8 cellular contexts compared by ENCODE assay signal in genomic region chr7:138146739-138147734, GRCh38.
A peak's percentile ranks its signal among the peaks of the same experiment; 100 is the strongest.
DNase-seq lines count a peak whose midpoint lies in the region; ATAC-seq and TF ChIP-seq lines count a peak whose summit lies in the region.
"Not testable (repeated sequence)": the region's sequence is repeated elsewhere in the genome, so short reads cannot be mapped to it uniquely, and the experiment has no call there.

No MANE protein-coding gene starts in this region.

- peak overlapping the region; percentile 72 for H3K4me3 Mint-ChIP-seq in T-helper 2 cell treated with Interferon-gamma antibody and Interleukin-4, amounts not matched to agents 5 μg/mL and 100 μg/mL, for 36 hours
- H3K4me3 Mint-ChIP-seq in activated T-cell treated with anti-CD3 and anti-CD28 coated beads, Interleukin-2, amount 50 U/mL, for 24 hours: peak overlapping the region; percentile 54
- H3K4me3 Mint-ChIP-seq in activated naive CD4-positive, alpha-beta T cell treated with anti-CD3 and anti-CD28 coated beads, Interleukin-2, amount 50 U/mL, for 24 hours: peak overlapping the region; percentile 80
- peak overlapping the region; percentile 43 to 61 for H3K4me3 Mint-ChIP-seq in effector memory CD8-positive, alpha-beta T cell
- H3K4me3 Mint-ChIP-seq in natural killer cell: peak overlapping the region; percentile 42

- peaks cover 12% of the 10 kb centered on the region for H3K27me3 Mint-ChIP-seq in T-helper 2 cell treated with Interferon-gamma antibody and Interleukin-4, amounts not matched to agents 5 μg/mL and 100 μg/mL, for 36 hours (ENCODE audit: low read depth)
- H3K27me3 Mint-ChIP-seq in activated T-cell treated with anti-CD3 and anti-CD28 coated beads, Interleukin-2, amount 50 U/mL, for 24 hours: peaks cover 35% of the 10 kb centered on the region
- not testable (repeated sequence) for H3K27me3 Mint-ChIP-seq in activated naive CD4-positive, alpha-beta T cell treated with anti-CD3 and anti-CD28 coated beads, Interleukin-2, amount 50 U/mL, for 24 hours; natural killer cell (ENCODE audit: low read depth in 2 of 2)
- peaks cover 40 to 42% of the 10 kb centered on the region in 2 donors for H3K27me3 Mint-ChIP-seq in effector memory CD8-positive, alpha-beta T cell

- H3K4me2 ChIP-seq in Loucy (ENCODE audit: low read depth, low read length, poor library complexity, severe bottlenecking): peak overlapping the region; percentile 75

- peak overlapping the region; percentile 53 for H2AFZ ChIP-seq in Loucy (ENCODE audit: low read length)

- H3K27ac Mint-ChIP-seq in T-helper 2 cell treated with Interferon-gamma antibody and Interleukin-4, amounts not matched to agents 5 μg/mL and 100 μg/mL, for 36 hours; activated T-cell treated with anti-CD3 and anti-CD28 coated beads, Interleukin-2, amount 50 U/mL, for 24 hours; activated naive CD4-positive, alpha-beta T cell treated with anti-CD3 and anti-CD28 coated beads, Interleukin-2, amount 50 U/mL, for 24 hours; effector memory CD8-positive, alpha-beta T cell; natural killer cell: not testable (repeated sequence)

- peak overlapping the region; percentile 52 for H3K9ac ChIP-seq in Loucy (ENCODE audit: low read depth, low read length, poor library complexity, severe bottlenecking)

- TF ChIP-seq CTCF in Loucy (conservative IDR thresholded peaks at IDR 0.05; ENCODE audit: low read length); natural killer cell (IDR thresholded peaks at IDR 0.05): not testable (repeated sequence)

- not testable (repeated sequence) for H3K9me3 ChIP-seq in Loucy (ENCODE audit: insufficient read depth, low read depth, low read length)

- H3K36me3 ChIP-seq in Loucy (ENCODE audit: insufficient read depth, low read length): not testable (repeated sequence)

- not testable (repeated sequence) for ATAC-seq in effector memory CD8-positive, alpha-beta T cell (replicated peaks); natural killer cell

- H3K4me3 ChIP-seq in Loucy (ENCODE audit: low read length, poor library complexity, severe bottlenecking): peak overlapping the region; percentile 68

- not testable (repeated sequence) for H3F3A ChIP-seq in Loucy (ENCODE audit: low read depth)

- H3K27me3 ChIP-seq in Loucy (ENCODE audit: insufficient read depth, low read length, poor library complexity, severe bottlenecking): not testable (repeated sequence)

- H3K79me2 ChIP-seq in Loucy (ENCODE audit: insufficient read depth, low read length): not testable (repeated sequence)

- not testable (repeated sequence) for H3K9me2 ChIP-seq in Loucy (replicated peaks; ENCODE audit: low read depth, low read length)

- H3K9me3 Mint-ChIP-seq in T-helper 2 cell treated with Interferon-gamma antibody and Interleukin-4, amounts not matched to agents 5 μg/mL and 100 μg/mL, for 36 hours; activated T-cell treated with anti-CD3 and anti-CD28 coated beads, Interleukin-2, amount 50 U/mL, for 24 hours; activated naive CD4-positive, alpha-beta T cell treated with anti-CD3 and anti-CD28 coated beads, Interleukin-2, amount 50 U/mL, for 24 hours; effector memory CD8-positive, alpha-beta T cell; natural killer cell: not testable (repeated sequence)

- DNase-seq in CD1c-positive myeloid dendritic cell (ENCODE audit: extremely low spot score) (peak; percentile 8), GDM1 (lab: John Stamatoyannopoulos, UW) (peak; percentile 45)
- DNase-seq in T-helper 2 cell treated with Interferon-gamma antibody and Interleukin-4, amounts not matched to agents 5 μg/mL and 100 μg/mL, for 36 hours (ENCODE audit: low spot score); activated T-cell treated with anti-CD3 and anti-CD28 coated beads, Interleukin-2, amount 50 U/mL, for 24 hours; effector memory CD8-positive, alpha-beta T cell; natural killer cell: not testable (repeated sequence)

- H3K36me3 Mint-ChIP-seq in T-helper 2 cell treated with Interferon-gamma antibody and Interleukin-4, amounts not matched to agents 5 μg/mL and 100 μg/mL, for 36 hours (ENCODE audit: low read depth); activated T-cell treated with anti-CD3 and anti-CD28 coated beads, Interleukin-2, amount 50 U/mL, for 24 hours (ENCODE audit: low read depth); activated naive CD4-positive, alpha-beta T cell treated with anti-CD3 and anti-CD28 coated beads, Interleukin-2, amount 50 U/mL, for 24 hours; effector memory CD8-positive, alpha-beta T cell (ENCODE audit: insufficient read depth); natural killer cell: not testable (repeated sequence)

- intact Hi-C loops in natural killer cell (cut with micrococcal nuclease): not testable (repeated sequence)

- not testable (repeated sequence) for H3K4me1 ChIP-seq in Loucy (ENCODE audit: insufficient read depth, low read length, poor library complexity, severe bottlenecking)

- H4K20me1 ChIP-seq in Loucy (ENCODE audit: insufficient read depth, low read length, poor library complexity, severe bottlenecking): not testable (repeated sequence)

- not testable (repeated sequence) for H3K4me1 Mint-ChIP-seq in T-helper 2 cell treated with Interferon-gamma antibody and Interleukin-4, amounts not matched to agents 5 μg/mL and 100 μg/mL, for 36 hours (ENCODE audit: low read depth); activated naive CD4-positive, alpha-beta T cell treated with anti-CD3 and anti-CD28 coated beads, Interleukin-2, amount 50 U/mL, for 24 hours; effector memory CD8-positive, alpha-beta T cell (ENCODE audit: low read depth in 2 of 2); natural killer cell
- peaks cover 10% of the 10 kb centered on the region for H3K4me1 Mint-ChIP-seq in activated T-cell treated with anti-CD3 and anti-CD28 coated beads, Interleukin-2, amount 50 U/mL, for 24 hours (ENCODE audit: low read depth)
